24 cellular contexts compared by ENCODE assay signal in the genomic region with DNA sequence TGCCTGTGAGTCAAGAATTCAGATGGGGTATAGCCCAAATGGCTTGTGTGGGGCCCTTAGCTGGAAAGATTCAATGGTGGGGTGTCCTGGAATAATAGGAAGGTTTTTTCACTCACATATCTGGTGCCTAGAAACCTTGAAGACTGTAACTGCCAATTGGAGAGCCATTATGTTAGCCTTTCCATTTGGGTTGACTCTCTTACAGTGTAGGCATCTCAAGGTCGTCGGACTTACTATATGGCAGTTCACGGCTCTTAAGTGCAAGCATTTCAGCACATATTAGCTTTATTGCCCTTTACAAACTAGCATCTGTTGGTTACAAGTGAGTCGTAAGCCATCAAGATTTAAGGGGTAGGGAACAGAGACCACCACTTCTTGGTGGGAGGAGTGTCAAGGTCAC.
"Had no signal": no experiment of that assay in that cellular context is flagged by ENCODE, and none has a peak within 500 bp of the region (broad histone marks: within the 10 kb centered on the region; RNA-seq: fewer than 3 reads in every experiment).

No MANE protein-coding gene starts in this region.

- H3K4me3 Mint-ChIP-seq: dendritic cell treated with granulocyte-macrophage colony-stimulating factor and Interleukin-4, amounts not matched to agents 40 ng/mL and 50 ng/mL, for 4 days; endodermal cell; nephron; stimulated activated memory B cell treated with anti-CD40 and anti-IgM and Interleukin-4, amounts not matched to agents 10 μg/mL and 1 μg/mL and 100 μg/mL, for 72 hours; type B pancreatic cell had no signal

- H3K27ac Mint-ChIP-seq: dendritic cell treated with granulocyte-macrophage colony-stimulating factor and Interleukin-4, amounts not matched to agents 40 ng/mL and 50 ng/mL, for 4 days; endodermal cell; nephron; stimulated activated memory B cell treated with anti-CD40 and anti-IgM and Interleukin-4, amounts not matched to agents 10 μg/mL and 1 μg/mL and 100 μg/mL, for 72 hours; type B pancreatic cell had no signal

- H3K4me1 ChIP-seq: colonic mucosa, gastrocnemius medialis, lower lobe of right lung, psoas muscle, sigmoid colon, testis, tibial artery had no signal

- H3K4me1 Mint-ChIP-seq: endodermal cell; nephron; stimulated activated memory B cell treated with anti-CD40 and anti-IgM and Interleukin-4, amounts not matched to agents 10 μg/mL and 1 μg/mL and 100 μg/mL, for 72 hours had no signal

- H3K4me3 ChIP-seq: colonic mucosa, gastrocnemius medialis, lower lobe of right lung, psoas muscle, sigmoid colon, testis, tibial artery had no signal

- H3K27ac ChIP-seq: colonic mucosa, epithelial cell of prostate, gastrocnemius medialis, lower lobe of right lung, psoas muscle, sigmoid colon, testis, tibial artery had no signal

- H3K36me3 ChIP-seq: colonic mucosa had no signal

- H3K27me3 Mint-ChIP-seq: dendritic cell treated with granulocyte-macrophage colony-stimulating factor and Interleukin-4, amounts not matched to agents 40 ng/mL and 50 ng/mL, for 4 days; stimulated activated memory B cell treated with anti-CD40 and anti-IgM and Interleukin-4, amounts not matched to agents 10 μg/mL and 1 μg/mL and 100 μg/mL, for 72 hours; type B pancreatic cell had no signal

- H3K9me3 Mint-ChIP-seq: type B pancreatic cell had no signal

- ATAC-seq: esophagus mucosa; gastrocnemius medialis; left ventricle myocardium superior; lower lobe of right lung; psoas muscle; right cardiac atrium; stimulated activated memory B cell treated with anti-CD40 and anti-IgM and Interleukin-4, amounts not matched to agents 10 μg/mL and 1 μg/mL and 100 μg/mL, for 72 hours; stimulated activated naive CD8-positive, alpha-beta T cell treated with anti-CD3 and anti-CD28 coated beads, Interleukin-15, Interleukin-2, amounts not matched to agents 100 U/mL and 50 U/mL, for 24 hours had no signal

- H3K9me3 ChIP-seq: colonic mucosa, gastrocnemius medialis, psoas muscle, sigmoid colon, testis, tibial artery had no signal

- DNase-seq: colonic mucosa; effector CD8-positive, alpha-beta T cell; endodermal cell; foreskin fibroblast; gastrocnemius medialis; head of caudate nucleus; left ventricle myocardium superior; lower lobe of right lung; nucleus accumbens; psoas muscle; right cardiac atrium; sigmoid colon; stimulated activated CD4-positive, alpha-beta T cell treated with anti-CD3 and anti-CD28 coated beads, Interleukin-2, amount 100 ng/mL, for 24 hours; stimulated activated CD4-positive, alpha-beta T cell treated with anti-CD3 and anti-CD28 coated beads, Interleukin-4, amount 100 ng/mL, for 4 hours; stimulated activated naive CD8-positive, alpha-beta T cell treated with anti-CD3 and anti-CD28 coated beads, Interleukin-15, Interleukin-2, amounts not matched to agents 100 U/mL and 50 U/mL, for 24 hours; substantia nigra; testis; tibial artery had no signal

- H3K27me3 ChIP-seq: colonic mucosa, gastrocnemius medialis, sigmoid colon, testis, tibial artery had no signal
